In genomic region chr9:115275753-115276152, GRCh38 we compare ENCODE assay signal across 16 cellular contexts.
A peak's percentile ranks its signal among the peaks of the same experiment; 100 is the strongest.
DNase-seq lines count a peak whose midpoint lies in the region; ATAC-seq and TF ChIP-seq lines count a peak whose summit lies in the region.
"Had no signal": no experiment of that assay in that cellular context is flagged by ENCODE, and none has a peak within 500 bp of the region (broad histone marks: within the 10 kb centered on the region; RNA-seq: fewer than 3 reads in every experiment).

No MANE protein-coding gene starts in this region.

- TF ChIP-seq CTCF in epithelial cell of esophagus (IDR thresholded peaks at IDR 0.05; ENCODE audit: insufficient read depth, low read depth, low read length, missing control alignments) (no peak), GM23338 (conservative IDR thresholded peaks at IDR 0.05; ENCODE audit: low read depth in 2 of 2) (no peak), thyroid gland (IDR thresholded peaks at IDR 0.05) (no peak)

- H3K9me3 ChIP-seq in thyroid gland, result no peaks in the 10 kb centered on the region
- H3K9me3 ChIP-seq: Caco-2 had no signal

- no peaks in the 10 kb centered on the region for H3K9me3 Mint-ChIP-seq in GM23338

- H3K4me1 Mint-ChIP-seq in GM23338, result peaks cover 4% of the 10 kb centered on the region; the same call in 1 of the 3 replicates
- H3K4me1 Mint-ChIP-seq: CD14-positive monocyte had no signal

- no peaks in the 10 kb centered on the region for H3K36me3 Mint-ChIP-seq in GM23338 (ENCODE audit: low read depth)
- H3K36me3 Mint-ChIP-seq: CD14-positive monocyte, IgD-negative memory B cell had no signal

- intact Hi-C loops in thyroid gland (cut with DNase I), result no loop called here

- no peaks in the 10 kb centered on the region; the same call in 1 of the 2 replicates for H4K20me1 ChIP-seq in GM23338 (replicated peaks; ENCODE audit: insufficient read depth)

- DNase-seq in HT-29 (ENCODE audit: low spot score) (peak; percentile 72), NCI-H69 (lab: John Stamatoyannopoulos, UW) (peak; percentile 88), epithelial cell of esophagus (ENCODE audit: low read depth) (peak; percentile 51), renal cortical epithelial cell (ENCODE audit: low read depth) (peak; percentile 68), NCI-H146 (lab: John Stamatoyannopoulos, UW) (no peak), GM23338 (ENCODE audit: low spot score) (no peak), thyroid gland (no peak)
- DNase-seq: Caco-2, HCEC 1CT, NCI-H1092, NCI-H1694, NCI-H2107, NCI-H446 treated with DMSO at 0.1 percent for 48 hours, NCI-H774 had no signal

- H3K27ac ChIP-seq in GM23338 (ENCODE audit: low read depth), result no peak overlapping the region
- H3K27ac ChIP-seq in thyroid gland, result no peak overlapping the region

- no peaks in the 10 kb centered on the region for H3F3A ChIP-seq in GM23338 (replicated peaks; ENCODE audit: low read depth)

- ATAC-seq in GM23338, result no peak

- H3K27me3 ChIP-seq in GM23338 (ENCODE audit: insufficient read depth) (no peaks in the 10 kb centered on the region), thyroid gland (no peaks in the 10 kb centered on the region)

- no peaks in the 10 kb centered on the region for H3K79me2 ChIP-seq in GM23338 (replicated peaks; ENCODE audit: insufficient read depth)

- H3K4me2 ChIP-seq in GM23338, result no peak overlapping the region

- no peak for TF ChIP-seq POLR2A in thyroid gland (IDR thresholded peaks at IDR 0.05)

- H3K36me3 ChIP-seq in GM23338 (ENCODE audit: insufficient read depth) (no peaks in the 10 kb centered on the region), thyroid gland (no peaks in the 10 kb centered on the region)

- H3K4me3 ChIP-seq in epithelial cell of esophagus (ENCODE audit: low read length) (no peak overlapping the region), GM23338 (no peak overlapping the region), thyroid gland (replicated peaks in 1 of 3) (no peak overlapping the region)

- no peak overlapping the region for H3K27ac Mint-ChIP-seq in GM23338
- H3K27ac Mint-ChIP-seq: CD14-positive monocyte, IgD-negative memory B cell had no signal

- WGBS in thyroid gland, 2 donors, result 78% methylated on average over 5 of the region's 5 CpGs

- no peak overlapping the region for H3K4me3 Mint-ChIP-seq in GM23338
- H3K4me3 Mint-ChIP-seq: CD14-positive monocyte, IgD-negative memory B cell had no signal

- no peaks in the 10 kb centered on the region for H3K27me3 Mint-ChIP-seq in GM23338 (ENCODE audit: insufficient read depth, low read depth, poor library complexity)

- H3K4me1 ChIP-seq in GM23338 (ENCODE audit: insufficient read depth) (peaks cover 6% of the 10 kb centered on the region; the same call in 1 of the 2 replicates), thyroid gland (no peaks in the 10 kb centered on the region)
- H3K4me1 ChIP-seq: Caco-2 had no signal

- no peaks in the 10 kb centered on the region for H3K9me2 ChIP-seq in GM23338 (ENCODE audit: insufficient read depth)

- H2AFZ ChIP-seq in GM23338, result no peak overlapping the region

TF ChIP-seq in GM23338, 12 proteins besides CTCF, POLR2A, EP300 and RAD21 (continues in another document):
- TF ChIP-seq ZNF331 (CRISPR knock-in tag; IDR thresholded peaks at IDR 0.05; ENCODE audit: low read depth) (no peak), NANOG (IDR thresholded peaks at IDR 0.05; ENCODE audit: borderline replicate concordance) (no peak), JUNB (IDR thresholded peaks at IDR 0.05; ENCODE audit: unreplicated experiment) (no peak), CREB1 (CRISPR knock-in tag; IDR thresholded peaks at IDR 0.05; ENCODE audit: low read depth) (no peak), POLR2AphosphoS5 (IDR thresholded peaks at IDR 0.05; ENCODE audit: low read depth) (no peak), REST (IDR thresholded peaks at IDR 0.05; ENCODE audit: unreplicated experiment) (no peak), EZH2phosphoT487 (IDR thresholded peaks at IDR 0.05; ENCODE audit: unreplicated experiment) (no peak), STAT1 (IDR thresholded peaks at IDR 0.05; ENCODE audit: unreplicated experiment) (no peak), ZNF114 (CRISPR knock-in tag; IDR thresholded peaks at IDR 0.05) (no peak), ETS1 (IDR thresholded peaks at IDR 0.05) (no peak)

Comparison
In these comparisons a context has a peak if more than half of its experiments do, and no peak if none do; other contexts are left out.
1. DNase-seq: peak in HT-29 (single experiment), NCI-H69 (single experiment), epithelial cell of esophagus (single experiment) and renal cortical epithelial cell (single experiment); none in NCI-H146 (single experiment), GM23338 (single experiment) and thyroid gland (0 of 2).